1 cellular context compared by ENCODE assay signal in genomic region chr16:74717367-74717766, GRCh38.
TF ChIP-seq lines count a peak whose summit lies in the region.

No MANE protein-coding gene starts in this region.

TF ChIP-seq in HepG2, 621 proteins besides CTCF, POLR2A, EP300 and RAD21:
- TF ChIP-seq ELF1 (CRISPR knock-in tag; IDR thresholded peaks at IDR 0.05), result no peak
- no peak for TF ChIP-seq CCAR2 (optimal IDR thresholded peaks at IDR 0.05; ENCODE audit: low read depth, low read length)
- no peak for TF ChIP-seq HIC2 (CRISPR knock-in tag; IDR thresholded peaks at IDR 0.05; ENCODE audit: low read depth)
- TF ChIP-seq SNAPC4 (CRISPR knock-in tag; IDR thresholded peaks at IDR 0.05), result no peak
- TF ChIP-seq NCOA2 (CRISPR knock-in tag; IDR thresholded peaks at IDR 0.05), result no peak
- no peak for TF ChIP-seq CREBL2 (CRISPR knock-in tag; IDR thresholded peaks at IDR 0.05; ENCODE audit: borderline replicate concordance)
- no peak for TF ChIP-seq MAZ (IDR thresholded peaks at IDR 0.05; ENCODE audit: borderline replicate concordance, low read depth, low read length)
- no peak for TF ChIP-seq MAZ (CRISPR knock-in tag; IDR thresholded peaks at IDR 0.05; ENCODE audit: low read depth)
- no peak for TF ChIP-seq ZNF629 (CRISPR knock-in tag; conservative IDR thresholded peaks at IDR 0.05)
- TF ChIP-seq ZBTB33 (CRISPR knock-in tag; IDR thresholded peaks at IDR 0.05), result peak; percentile 65; the same call in 1 of the 2 replicates
